In genomic region chrX:153353416-153353815, GRCh38 we compare ENCODE assay signal across 1 cellular context.
A peak's percentile ranks its signal among the peaks of the same experiment; 100 is the strongest.
TF ChIP-seq lines count a peak whose summit lies in the region.

No MANE protein-coding gene starts in this region.

TF ChIP-seq in HepG2, 621 proteins besides CTCF, POLR2A, EP300 and RAD21:
- TF ChIP-seq RBM22 (optimal IDR thresholded peaks at IDR 0.05; ENCODE audit: low read length) (peak; percentile 51), ZNF318 (CRISPR knock-in tag; IDR thresholded peaks at IDR 0.05) (no peak)
